ENCODE assay signal across 7 cellular contexts in genomic region chr7:156816943-156817572, GRCh38.
DNase-seq lines count a peak whose midpoint lies in the region; ATAC-seq and TF ChIP-seq lines count a peak whose summit lies in the region.

No MANE protein-coding gene starts in this region.

- no peaks in the 10 kb centered on the region for H3K79me2 ChIP-seq in neural progenitor cell (ENCODE audit: low read depth)

- TF ChIP-seq CTCF in chondrocyte (IDR thresholded peaks at IDR 0.05) (peak; percentile 87), neural progenitor cell (IDR thresholded peaks at IDR 0.05) (peak; percentile 59)

- H3K27ac ChIP-seq in neural progenitor cell: no peak overlapping the region

- H3K4me2 ChIP-seq in neural progenitor cell: no peak overlapping the region

- peaks cover 3% of the 10 kb centered on the region for H3K4me1 Mint-ChIP-seq in chondrocyte (ENCODE audit: low read depth)
- H3K4me1 Mint-ChIP-seq in neural progenitor cell: no peaks in the 10 kb centered on the region

- H4K20me1 ChIP-seq in neural progenitor cell (ENCODE audit: low read depth): no peaks in the 10 kb centered on the region

- no peaks in the 10 kb centered on the region for H3K27me3 Mint-ChIP-seq in chondrocyte (ENCODE audit: low read depth)
- H3K27me3 Mint-ChIP-seq in neural progenitor cell (ENCODE audit: insufficient read depth, low read depth): no peaks in the 10 kb centered on the region

- H3K4me3 Mint-ChIP-seq in chondrocyte (ENCODE audit: unreplicated experiment) (no peak overlapping the region), neural progenitor cell (no peak overlapping the region)

- no peaks in the 10 kb centered on the region for H3K27me3 ChIP-seq in neural progenitor cell

- no peaks in the 10 kb centered on the region for H3K4me1 ChIP-seq in neural progenitor cell

- no peak overlapping the region for H2AFZ ChIP-seq in neural progenitor cell (replicated peaks)

- ATAC-seq in HG03039 (IDR thresholded peaks at IDR 0.05; ENCODE audit: unreplicated experiment): no peak

- peaks cover 9% of the 10 kb centered on the region for H3F3A ChIP-seq in neural progenitor cell (ENCODE audit: low read depth)

- DNase-seq in GM03348 (ENCODE audit: low spot score) (peak; percentile 41), MV-4-11 (lab: John Stamatoyannopoulos, UW) (peak; percentile 19), chondrocyte (ENCODE audit: low spot score) (no peak), neural progenitor cell (ENCODE audit: low spot score) (peak; percentile 7), NK-92 (lab: John Stamatoyannopoulos, UW; ENCODE audit: unreplicated experiment) (no peak), SHP77 treated with DMSO at 0.1 percent for 48 hours (lab: John Stamatoyannopoulos, UW) (no peak)

- H3K27ac Mint-ChIP-seq in chondrocyte (ENCODE audit: unreplicated experiment) (no peak overlapping the region), neural progenitor cell (no peak overlapping the region)

- no peaks in the 10 kb centered on the region for H3K36me3 ChIP-seq in neural progenitor cell

- H3K9me3 ChIP-seq in neural progenitor cell (ENCODE audit: low read depth): no peaks in the 10 kb centered on the region

- no peak overlapping the region for H3K4me3 ChIP-seq in neural progenitor cell

- H3K9ac ChIP-seq in neural progenitor cell: no peak overlapping the region

- H3K9me3 Mint-ChIP-seq in chondrocyte (ENCODE audit: low read depth) (no peaks in the 10 kb centered on the region), neural progenitor cell (no peaks in the 10 kb centered on the region)

- H3K36me3 Mint-ChIP-seq in chondrocyte (ENCODE audit: low read depth) (peaks cover 5% of the 10 kb centered on the region), neural progenitor cell (peaks cover 5% of the 10 kb centered on the region)

Comparison
In these comparisons a context has a peak if more than half of its experiments do, and no peak if none do; other contexts are left out.
1. DNase-seq: peak in GM03348 (single experiment), MV-4-11 (single experiment) and neural progenitor cell (single experiment); none in chondrocyte (single experiment), NK-92 (single experiment) and SHP77 treated with DMSO at 0.1 percent for 48 hours (single experiment).